ENCODE assay signal across 8 cellular contexts in genomic region chr14:77040309-77040994, GRCh38. TPM values are rescaled to one million over a fixed set of nuclear protein-coding genes. Genes with fewer than 3 reads are reported as not detected.
DNase-seq lines count a peak whose midpoint lies in the region; ATAC-seq and TF ChIP-seq lines count a peak whose summit lies in the region.

No MANE protein-coding gene starts in this region.

- H3K27ac Mint-ChIP-seq in activated CD4-positive, alpha-beta T cell treated with anti-CD3 and anti-CD28 coated beads, Interleukin-2, amount 10 ng/mL, durations not matched to agents 24 days and 14 days, result peak overlapping the region; percentile 90

- H3K4me1 ChIP-seq in left lung, result peaks cover 78 to 98% of the 10 kb centered on the region in 2 donors

- peak overlapping the region; percentile 93 to 97 for H3K27ac ChIP-seq in coronary artery
- peak overlapping the region; percentile 95 to 100 for H3K27ac ChIP-seq in left lung

- H3K27me3 ChIP-seq in left lung, result no peaks in the 10 kb centered on the region

- H3K36me3 Mint-ChIP-seq in activated CD4-positive, alpha-beta T cell treated with anti-CD3 and anti-CD28 coated beads, Interleukin-2, amount 10 ng/mL, durations not matched to agents 24 days and 14 days (ENCODE audit: low read depth), result no peaks in the 10 kb centered on the region

- H3K9me3 Mint-ChIP-seq in activated CD4-positive, alpha-beta T cell treated with anti-CD3 and anti-CD28 coated beads, Interleukin-2, amount 10 ng/mL, durations not matched to agents 24 days and 14 days, result no peaks in the 10 kb centered on the region

- no peaks in the 10 kb centered on the region for H3K27me3 Mint-ChIP-seq in activated CD4-positive, alpha-beta T cell treated with anti-CD3 and anti-CD28 coated beads, Interleukin-2, amount 10 ng/mL, durations not matched to agents 24 days and 14 days

- DNase-seq in AG20443 (ENCODE audit: low spot score) (peak; percentile 61), NCI-H526 (lab: John Stamatoyannopoulos, UW) (peak; percentile 99), coronary artery (ENCODE audit: low spot score) (peak; percentile 98), left lung (peak; percentile 98 to 99)
- peak; percentile 97 for DNase-seq in activated CD4-positive, alpha-beta T cell treated with anti-CD3 and anti-CD28 coated beads, Interleukin-2, amount 10 ng/mL, durations not matched to agents 24 days and 14 days
- peak; percentile 92 for DNase-seq in stimulated activated CD4-positive, alpha-beta T cell treated with anti-CD3 and anti-CD28 coated beads, Interleukin-2, amount 100 ng/mL, for 4 hours (ENCODE audit: low read depth)

- ATAC-seq in GM19324 (IDR thresholded peaks at IDR 0.05; ENCODE audit: low FRiP score, unreplicated experiment) (peak; percentile 72), HG03469 (IDR thresholded peaks at IDR 0.05; ENCODE audit: unreplicated experiment) (peak; percentile 55), left lung (peak; percentile 79)

- H3K9me3 ChIP-seq in left lung, result no peaks in the 10 kb centered on the region

- H3K36me3 ChIP-seq in left lung, result no peaks in the 10 kb centered on the region

- H3K4me3 ChIP-seq in coronary artery, result peak overlapping the region; percentile 57
- H3K4me3 ChIP-seq in left lung, result peak overlapping the region in 1 of 2 donors; percentile 20

- H3K4me1 Mint-ChIP-seq in activated CD4-positive, alpha-beta T cell treated with anti-CD3 and anti-CD28 coated beads, Interleukin-2, amount 10 ng/mL, durations not matched to agents 24 days and 14 days, result peaks cover 76% of the 10 kb centered on the region

- intact Hi-C loops in activated CD4-positive, alpha-beta T cell treated with anti-CD3 and anti-CD28 coated beads, Interleukin-2, amount 10 ng/mL, durations not matched to agents 24 days and 14 days (cut with micrococcal nuclease), result loop anchor here (1.0 to 5.0 kb wide), 9 partner anchors 12 to 417 kb away; partner anchors contain the start of genes AHSA1, ANGEL1, GSTZ1 and IRF2BPL
- intact Hi-C loops in left lung (cut with DNase I), result loop anchor here in 1 of 2 donors (10.0 kb wide), 1 partner anchor 126 kb away; no protein-coding TSS in a partner anchor

- TF ChIP-seq CTCF in coronary artery (IDR thresholded peaks at IDR 0.05) (no peak), left lung (IDR thresholded peaks at IDR 0.05) (no peak)

- H3K4me3 Mint-ChIP-seq in activated CD4-positive, alpha-beta T cell treated with anti-CD3 and anti-CD28 coated beads, Interleukin-2, amount 10 ng/mL, durations not matched to agents 24 days and 14 days, result peak overlapping the region; percentile 77

RNA-seq across cellular contexts. Expression of gene IRF2BPL, which starts 11.9 kb away (rescaled TPM):
- 32.8 and 34.8 TPM in 2 replicates for total RNA-seq in activated CD4-positive, alpha-beta T cell treated with anti-CD3 and anti-CD28 coated beads, Interleukin-2, amount 10 ng/mL, durations not matched to agents 24 days and 14 days
- total RNA-seq in left lung, result 10 to 100 TPM; 45.9 to 46.3 TPM

RNA-seq across cellular contexts. Expression of gene CIPC, which starts 57.6 kb away (rescaled TPM):
- 12.7 and 14.0 TPM in 2 replicates for total RNA-seq in activated CD4-positive, alpha-beta T cell treated with anti-CD3 and anti-CD28 coated beads, Interleukin-2, amount 10 ng/mL, durations not matched to agents 24 days and 14 days
- total RNA-seq in left lung, result 10 to 100 TPM; 18.6 to 19.8 TPM
